In genomic region chr22:31947296-31947695, GRCh38 we compare ENCODE assay signal across 8 cellular contexts. TPM values are rescaled to one million over a fixed set of nuclear protein-coding genes. Genes with fewer than 3 reads are reported as not detected.
DNase-seq lines count a peak whose midpoint lies in the region; ATAC-seq and TF ChIP-seq lines count a peak whose summit lies in the region.

No MANE protein-coding gene starts in this region.

- H3K27me3 Mint-ChIP-seq in activated T-cell treated with anti-CD3 and anti-CD28 coated beads, Interleukin-2, amount 50 U/mL, for 72 hours (ENCODE audit: low read depth), result no peaks in the 10 kb centered on the region
- peaks cover 0 to 4% (median 3%) of the 10 kb centered on the region in 3 donors for H3K27me3 Mint-ChIP-seq in immature natural killer cell (ENCODE audit: low read depth in 3 of 3)
- no peaks in the 10 kb centered on the region for H3K27me3 Mint-ChIP-seq in type B pancreatic cell

- H3K9me3 Mint-ChIP-seq in activated T-cell treated with anti-CD3 and anti-CD28 coated beads, Interleukin-2, amount 50 U/mL, for 72 hours, result no peaks in the 10 kb centered on the region
- H3K9me3 Mint-ChIP-seq in immature natural killer cell (no peaks in the 10 kb centered on the region), type B pancreatic cell (no peaks in the 10 kb centered on the region)

- peaks cover 4 to 9% of the 10 kb centered on the region in 2 donors for H3K36me3 Mint-ChIP-seq in activated T-cell treated with anti-CD3 and anti-CD28 coated beads, Interleukin-2, amount 50 U/mL, for 72 hours (ENCODE audit: insufficient read depth in 2 of 2)
- peaks cover 0 to 6% (median 0%) of the 10 kb centered on the region in 3 donors for H3K36me3 Mint-ChIP-seq in immature natural killer cell
- H3K36me3 Mint-ChIP-seq in type B pancreatic cell, result peaks cover 35% of the 10 kb centered on the region

- DNase-seq in NCI-H2227 (lab: John Stamatoyannopoulos, UW; ENCODE audit: unreplicated experiment) (peak; percentile 34), NCI-H2227 treated with DMSO at 0.1 percent for 48 hours (lab: John Stamatoyannopoulos, UW) (no peak), M059J (ENCODE audit: low read depth) (peak; percentile 27), immature natural killer cell (peak; percentile 18 to 51 (median 36)), type B pancreatic cell (ENCODE audit: extremely low spot score, unreplicated experiment) (no peak)
- DNase-seq in activated T-cell treated with anti-CD3 and anti-CD28 coated beads, Interleukin-2, amount 50 U/mL, for 72 hours, result peak; percentile 15 to 25

- peaks cover 50% of the 10 kb centered on the region for H3K4me1 Mint-ChIP-seq in activated T-cell treated with anti-CD3 and anti-CD28 coated beads, Interleukin-2, amount 50 U/mL, for 72 hours (ENCODE audit: low read depth)
- H3K4me1 Mint-ChIP-seq in immature natural killer cell (peaks cover 22 to 32% of the 10 kb centered on the region in 2 donors), type B pancreatic cell (ENCODE audit: unreplicated experiment) (peaks cover 21% of the 10 kb centered on the region)

- peak overlapping the region; percentile 0 for H3K27ac Mint-ChIP-seq in activated T-cell treated with anti-CD3 and anti-CD28 coated beads, Interleukin-2, amount 50 U/mL, for 72 hours
- H3K27ac Mint-ChIP-seq in immature natural killer cell, result peak overlapping the region in 5 of 6 donors; percentile 31 to 48 (median 36)
- peak overlapping the region; percentile 63 for H3K27ac Mint-ChIP-seq in type B pancreatic cell

- peak; percentile 46 for TF ChIP-seq CTCF in type B pancreatic cell (conservative IDR thresholded peaks at IDR 0.05)

- peak overlapping the region in 1 of 2 donors; percentile 20 for H3K4me3 Mint-ChIP-seq in activated T-cell treated with anti-CD3 and anti-CD28 coated beads, Interleukin-2, amount 50 U/mL, for 72 hours
- H3K4me3 Mint-ChIP-seq in immature natural killer cell (peak overlapping the region in 2 of 5 donors; percentile 16 to 36), type B pancreatic cell (peak overlapping the region; percentile 73)

- no peak for ATAC-seq in activated T-cell treated with anti-CD3 and anti-CD28 coated beads, Interleukin-2, amount 50 U/mL, for 72 hours (replicated peaks in 1 of 2)
- ATAC-seq in GM21526 (IDR thresholded peaks at IDR 0.05; ENCODE audit: low FRiP score, unreplicated experiment), result no peak
- ATAC-seq in GM18520 (IDR thresholded peaks at IDR 0.05; ENCODE audit: unreplicated experiment), result no peak

RNA-seq across cellular contexts. Expression of gene YWHAH, which starts 3.0 kb away (rescaled TPM):
- total RNA-seq in M059J (2014; rRNA removed; shearing (Covaris generic)), result 176 and 196 TPM in 2 replicates
- 10 to 100 TPM; 74.2 to 76.8 TPM for total RNA-seq in activated T-cell treated with anti-CD3 and anti-CD28 coated beads, Interleukin-2, amount 50 U/mL, for 72 hours
- polyA plus RNA-seq in immature natural killer cell, result 100 to 1,000 TPM in 1 of 3 donors, 10 to 100 TPM in 2; 76.5 to 113 (median 84.0) TPM
- total RNA-seq in type B pancreatic cell (ENCODE audit: low replicate concordance), result 97.5 and 110 TPM in 2 replicates

Comparison
In these comparisons a context has a peak if more than half of its experiments do, and no peak if none do; other contexts are left out.
1. DNase-seq: peak in NCI-H2227 (single experiment), M059J (single experiment), activated T-cell treated with anti-CD3 and anti-CD28 coated beads, Interleukin-2, amount 50 U/mL, for 72 hours (2 of 2) and immature natural killer cell (3 of 3); none in NCI-H2227 treated with DMSO at 0.1 percent for 48 hours (single experiment) and type B pancreatic cell (single experiment).
2. H3K27ac Mint-ChIP-seq: peak in every context shown above with its lines; median percentile 63 in type B pancreatic cell; 36 in immature natural killer cell; 0 in activated T-cell treated with anti-CD3 and anti-CD28 coated beads, Interleukin-2, amount 50 U/mL, for 72 hours.